ENCODE assay signal across 1 cellular context in the genomic region with DNA sequence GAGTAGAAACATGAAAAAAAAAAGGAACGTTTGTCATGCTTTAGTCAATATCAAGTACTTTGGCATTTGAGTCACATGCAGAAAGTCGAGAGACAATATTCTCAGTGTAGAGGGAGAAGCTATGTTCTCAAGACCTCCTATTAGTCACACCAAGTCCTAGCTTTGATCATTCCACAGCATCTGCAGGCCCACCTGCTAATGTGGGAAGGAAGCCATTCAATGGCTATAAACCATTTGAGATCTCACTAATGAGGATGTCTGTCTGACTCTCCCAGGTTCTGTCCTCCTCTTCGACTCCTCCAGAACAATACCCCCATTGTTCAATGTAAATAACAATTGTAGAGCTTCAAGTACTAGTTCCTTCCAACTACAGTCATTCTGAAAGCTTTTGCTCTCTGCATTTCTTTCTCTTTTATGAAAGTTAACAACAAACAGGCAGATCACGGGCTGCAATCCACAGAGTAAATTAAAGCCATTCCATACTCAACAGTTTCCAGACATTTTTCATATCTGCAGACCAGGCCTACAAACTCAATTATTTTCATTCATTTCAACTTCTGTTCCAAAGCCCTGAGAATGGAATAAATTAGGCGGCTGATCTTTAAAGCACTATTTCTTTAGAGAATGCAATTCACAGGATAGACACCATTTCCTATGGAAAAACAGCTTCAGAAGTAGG.
TF ChIP-seq lines count a peak whose summit lies in the region.

No MANE protein-coding gene starts in this region.

TF ChIP-seq in IMR-90, 13 proteins besides CTCF, POLR2A, EP300 and RAD21:
- TF ChIP-seq SMC3 (IDR thresholded peaks at IDR 0.05; ENCODE audit: low read depth, low read length) (no peak), CHD1 (IDR thresholded peaks at IDR 0.05; ENCODE audit: low read depth, low read length) (no peak), CEBPB (IDR thresholded peaks at IDR 0.05; ENCODE audit: low read depth, low read length) (no peak), MAFK (IDR thresholded peaks at IDR 0.05; ENCODE audit: low read depth, low read length) (no peak), NFE2L2 (IDR thresholded peaks at IDR 0.05; ENCODE audit: low read depth, low read length) (no peak), BHLHE40 (IDR thresholded peaks at IDR 0.05; ENCODE audit: low read depth, low read length) (no peak), MXI1 (IDR thresholded peaks at IDR 0.05; ENCODE audit: borderline replicate concordance, low read depth, low read length) (no peak)
- TF ChIP-seq, protein P1, sequence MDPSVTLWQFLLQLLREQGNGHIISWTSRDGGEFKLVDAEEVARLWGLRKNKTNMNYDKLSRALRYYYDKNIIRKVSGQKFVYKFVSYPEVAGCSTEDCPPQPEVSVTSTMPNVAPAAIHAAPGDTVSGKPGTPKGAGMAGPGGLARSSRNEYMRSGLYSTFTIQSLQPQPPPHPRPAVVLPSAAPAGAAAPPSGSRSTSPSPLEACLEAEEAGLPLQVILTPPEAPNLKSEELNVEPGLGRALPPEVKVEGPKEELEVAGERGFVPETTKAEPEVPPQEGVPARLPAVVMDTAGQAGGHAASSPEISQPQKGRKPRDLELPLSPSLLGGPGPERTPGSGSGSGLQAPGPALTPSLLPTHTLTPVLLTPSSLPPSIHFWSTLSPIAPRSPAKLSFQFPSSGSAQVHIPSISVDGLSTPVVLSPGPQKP (IDR thresholded peaks at IDR 0.05; ENCODE audit: borderline replicate concordance, low read depth, low read length) = no peak
- TF ChIP-seq, protein P2, sequence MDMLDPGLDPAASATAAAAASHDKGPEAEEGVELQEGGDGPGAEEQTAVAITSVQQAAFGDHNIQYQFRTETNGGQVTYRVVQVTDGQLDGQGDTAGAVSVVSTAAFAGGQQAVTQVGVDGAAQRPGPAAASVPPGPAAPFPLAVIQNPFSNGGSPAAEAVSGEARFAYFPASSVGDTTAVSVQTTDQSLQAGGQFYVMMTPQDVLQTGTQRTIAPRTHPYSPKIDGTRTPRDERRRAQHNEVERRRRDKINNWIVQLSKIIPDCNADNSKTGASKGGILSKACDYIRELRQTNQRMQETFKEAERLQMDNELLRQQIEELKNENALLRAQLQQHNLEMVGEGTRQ (IDR thresholded peaks at IDR 0.05; ENCODE audit: low read depth, low read length) = no peak
TF ChIP-seq in IMR-90: peak in this region for 0.
